Comparison of ENCODE assay signal across 23 cellular contexts in the genomic region with DNA sequence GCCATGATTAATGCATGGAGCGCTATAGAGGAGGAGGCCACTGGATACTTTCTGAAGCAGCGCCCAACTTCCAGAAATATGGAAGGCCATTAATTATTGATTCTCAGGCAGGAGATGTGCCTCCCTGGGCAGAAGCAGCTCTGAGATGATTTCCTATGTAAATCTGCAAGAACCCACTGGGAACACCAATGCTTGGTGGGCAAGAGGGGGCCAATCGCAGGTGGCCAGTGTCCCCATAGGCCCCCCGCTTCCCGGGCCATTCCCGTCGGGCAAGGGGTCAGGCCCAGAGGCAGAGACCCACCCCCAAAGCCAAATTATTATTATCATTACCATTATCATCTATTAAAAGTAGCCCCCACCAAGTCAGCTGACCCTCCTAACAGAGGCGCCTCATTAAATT.
"Had no signal": no experiment of that assay in that cellular context is flagged by ENCODE, and none has a peak within 500 bp of the region (broad histone marks: within the 10 kb centered on the region; RNA-seq: fewer than 3 reads in every experiment).

No MANE protein-coding gene starts in this region.

- H3K27ac ChIP-seq: coronary artery, gastrocnemius medialis, heart right ventricle, neutrophil, right atrium auricular region, sigmoid colon, thyroid gland had no signal

- H3K9me3 Mint-ChIP-seq: type B pancreatic cell had no signal

- H3K27ac Mint-ChIP-seq: naive thymus-derived CD4-positive, alpha-beta T cell; nephron progenitor cell; type B pancreatic cell had no signal

- DNase-seq: effector CD8-positive, alpha-beta T cell; gastrocnemius medialis; heart right ventricle; hypothalamus; left ventricle myocardium superior; mesenchymal stem cell; midbrain; naive thymus-derived CD4-positive, alpha-beta T cell; nephron progenitor cell; posterior cingulate gyrus; sigmoid colon; stimulated activated CD4-positive, alpha-beta T cell treated with anti-CD3 and anti-CD28 coated beads, Interleukin-2, amount 100 ng/mL, for 24 hours; stimulated activated naive CD4-positive, alpha-beta T cell treated with Interleukin-2 at 50 U/mL for 16 hours; thyroid gland had no signal

- H3K36me3 Mint-ChIP-seq: type B pancreatic cell had no signal

- ATAC-seq: gastrocnemius medialis; heart right ventricle; left ventricle myocardium superior; naive thymus-derived CD4-positive, alpha-beta T cell had no signal

- H3K4me3 ChIP-seq: coronary artery, gastrocnemius medialis, heart right ventricle, lung, right atrium auricular region, sigmoid colon, skin epidermis, thyroid gland had no signal

- H3K9me3 ChIP-seq: gastrocnemius medialis, neutrophil, sigmoid colon, thyroid gland had no signal

- H3K4me1 Mint-ChIP-seq: naive thymus-derived CD4-positive, alpha-beta T cell had no signal

- H3K36me3 ChIP-seq: gastrocnemius medialis, heart right ventricle, neutrophil, right atrium auricular region, sigmoid colon, thyroid gland had no signal

- H3K27me3 ChIP-seq: gastrocnemius medialis, heart right ventricle, neutrophil, right atrium auricular region, sigmoid colon, thyroid gland had no signal

- H3K4me3 Mint-ChIP-seq: naive thymus-derived CD4-positive, alpha-beta T cell; nephron progenitor cell; type B pancreatic cell had no signal

- H3K4me1 ChIP-seq: gastrocnemius medialis, heart right ventricle, right atrium auricular region, sigmoid colon, thyroid gland had no signal

- FAIRE-seq: endometrium, keratinocyte, urothelium cell line had no signal
